Comparison of ENCODE assay signal across 1 cellular context in genomic region chr15:82063055-82063454, GRCh38.
A peak's percentile ranks its signal among the peaks of the same experiment; 100 is the strongest.
TF ChIP-seq lines count a peak whose summit lies in the region.

No MANE protein-coding gene starts in this region.

TF ChIP-seq in H1, 55 proteins besides CTCF, POLR2A, EP300 and RAD21:
- TF ChIP-seq GTF2F1 (IDR thresholded peaks at IDR 0.05; ENCODE audit: borderline replicate concordance, low read depth, low read length) (no peak), KDM4A (IDR thresholded peaks at IDR 0.05; ENCODE audit: low read depth, low read length, severe bottlenecking) (peak; percentile 26), NRF1 (IDR thresholded peaks at IDR 0.05; ENCODE audit: low read depth, low read length) (no peak), MAX (IDR thresholded peaks at IDR 0.05) (no peak), SP2 (IDR thresholded peaks at IDR 0.05; ENCODE audit: low read length) (no peak), POLR2AphosphoS5 (IDR thresholded peaks at IDR 0.05; ENCODE audit: low read depth, low read length) (peak; percentile 51; the same call in 1 of the 2 replicates)
TF ChIP-seq in H1: peak in this region for 2.
